ENCODE assay signal across 17 cellular contexts in the genomic region with DNA sequence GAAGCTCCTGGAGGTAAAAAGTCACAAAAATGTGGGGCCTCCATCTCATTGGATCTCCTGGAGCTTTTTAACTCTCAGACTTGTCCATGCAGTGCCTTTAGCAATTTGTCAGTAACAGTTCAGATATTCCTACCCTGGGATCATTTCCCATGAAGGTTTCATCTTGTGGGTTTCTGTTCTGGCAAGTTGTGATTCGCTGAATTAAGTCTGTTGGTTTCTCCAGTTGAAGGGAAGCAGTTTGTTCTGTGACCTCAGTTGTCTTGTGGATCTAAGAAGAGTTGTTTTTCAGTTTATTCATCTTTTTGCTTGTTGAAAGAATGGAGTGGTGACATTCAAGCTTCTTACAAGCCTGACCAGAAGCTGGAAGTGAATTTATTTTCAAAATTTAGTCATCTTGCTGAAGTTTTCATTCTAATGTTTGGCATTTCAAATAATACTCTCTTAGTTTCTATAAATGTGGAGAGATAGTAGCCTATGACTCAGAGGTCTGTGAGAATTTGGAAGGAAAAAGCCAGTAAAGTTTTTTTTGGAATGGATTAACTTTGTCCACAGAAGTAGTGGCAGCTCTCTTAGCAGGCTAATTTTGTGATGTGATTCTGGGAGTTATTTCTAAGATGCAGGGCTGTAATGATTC.
DNase-seq lines count a peak whose midpoint lies in the region; FAIRE-seq and TF ChIP-seq lines count a peak whose summit lies in the region.
"Had no signal": no experiment of that assay in that cellular context is flagged by ENCODE, and none has a peak within 500 bp of the region (broad histone marks: within the 10 kb centered on the region; RNA-seq: fewer than 3 reads in every experiment).

No MANE protein-coding gene starts in this region.

- TF ChIP-seq POLR2A in GM12891 (IDR thresholded peaks at IDR 0.05; ENCODE audit: low read depth, low read length) = no peak

- H3K27ac ChIP-seq in ascending aorta (peak overlapping the region; percentile 34 to 79), skeletal muscle tissue (ENCODE audit: low read depth, low read length) (peak overlapping the region; percentile 20)
- H3K27ac ChIP-seq: Peyer's patch had no signal

- FAIRE-seq in GM12891 (lab: Jason Lieb, UNC) = no peak

- H3K9me3 ChIP-seq in ascending aorta (peaks cover 0 to 7% of the 10 kb centered on the region in 2 donors), skeletal muscle tissue (ENCODE audit: control insufficient read depth in 3 of 3, low read length in 3 of 3) (peaks cover 0 to 3% (median 0%) of the 10 kb centered on the region in 3 donors)
- H3K9me3 ChIP-seq: Peyer's patch had no signal

- H3K4me1 ChIP-seq in ascending aorta (peaks cover 0 to 5% of the 10 kb centered on the region in 2 donors), skeletal muscle tissue (ENCODE audit: control insufficient read depth in 3 of 3, insufficient read depth in 3 of 3, low read length in 3 of 3) (no peaks in the 10 kb centered on the region)
- H3K4me1 ChIP-seq: Peyer's patch had no signal

- CTCF ChIA-PET in HEK293T (lab: Yijun Ruan, JAX) = no interaction called here

- H3K27me3 ChIP-seq in ascending aorta (no peaks in the 10 kb centered on the region), skeletal muscle tissue (ENCODE audit: control insufficient read depth in 3 of 3, insufficient read depth in 3 of 3, low read length in 3 of 3) (no peaks in the 10 kb centered on the region)
- H3K27me3 ChIP-seq: Peyer's patch had no signal

- POLR2A ChIA-PET in HEK293T (lab: Yijun Ruan, JAX) = no interaction called here

- intact Hi-C loops in ascending aorta (cut with DNase I) = no loop called here

- DNase-seq in ELR (ENCODE audit: low read depth) = peak; percentile 10
- no peak for DNase-seq in ascending aorta (ENCODE audit: low spot score in 2 of 2)
- DNase-seq in fibroblast of villous mesenchyme (ENCODE audit: low read depth) = peak; percentile 28
- DNase-seq in HEK293T (ENCODE audit: extremely low spot score) = no peak
- DNase-seq in GM12891 (ENCODE audit: insufficient read length, low spot score) = no peak
- DNase-seq in NCI-H187 treated with DMSO at 0.1 percent for 48 hours (lab: John Stamatoyannopoulos, UW) = no peak
- DNase-seq in NCI-H82 (lab: John Stamatoyannopoulos, UW) = no peak
- DNase-seq: activated CD4-positive, alpha-beta T cell treated with anti-CD3 and anti-CD28 coated beads for 1 hour; activated naive CD4-positive, alpha-beta T cell treated with Interleukin-2 at 50 U/mL for 16 hours; cerebellar nuclear complex; DMS79 treated with DMSO at 0.1 percent for 48 hours; NCI-H2029 treated with DMSO at 0.1 percent for 48 hours; NCI-H69; nucleus accumbens; Peyer's patch; T-helper 17 cell had no signal

- TF ChIP-seq CTCF in ascending aorta (IDR thresholded peaks at IDR 0.05) = no peak
- TF ChIP-seq CTCF in fibroblast of villous mesenchyme (IDR thresholded peaks at IDR 0.05; ENCODE audit: insufficient read depth, low read depth, low read length) = no peak

- no peaks in the 10 kb centered on the region for H3K36me3 ChIP-seq in ascending aorta
- no peaks in the 10 kb centered on the region for H3K36me3 ChIP-seq in skeletal muscle tissue (ENCODE audit: control insufficient read depth in 3 of 3, insufficient read depth in 3 of 3, low read length in 3 of 3)
- H3K36me3 ChIP-seq: Peyer's patch had no signal

- H3K9ac ChIP-seq in skeletal muscle tissue (ENCODE audit: low read depth in 1 of 3, low read length in 3 of 3) = no peak overlapping the region

- no peak overlapping the region for H3K4me3 ChIP-seq in ascending aorta
- no peak overlapping the region for H3K4me3 ChIP-seq in fibroblast of villous mesenchyme (ENCODE audit: low read depth, low read length)
- no peak overlapping the region for H3K4me3 ChIP-seq in skeletal muscle tissue (ENCODE audit: low read length in 3 of 3)
- H3K4me3 ChIP-seq: Peyer's patch had no signal

TF ChIP-seq in HEK293T, 16 proteins besides CTCF, POLR2A, EP300 and RAD21:
- TF ChIP-seq SP1 (IDR thresholded peaks at IDR 0.05) (no peak), FOXM1 (IDR thresholded peaks at IDR 0.05; ENCODE audit: borderline replicate concordance) (no peak), SUZ12 (IDR thresholded peaks at IDR 0.05) (no peak), BHLHE40 (IDR thresholded peaks at IDR 0.05; ENCODE audit: borderline replicate concordance) (no peak), NFRKB (IDR thresholded peaks at IDR 0.05) (no peak), HDGF (IDR thresholded peaks at IDR 0.05; ENCODE audit: borderline replicate concordance) (no peak), TARDBP (IDR thresholded peaks at IDR 0.05) (no peak), CTBP1 (IDR thresholded peaks at IDR 0.05; ENCODE audit: borderline replicate concordance) (no peak), LEF1 (IDR thresholded peaks at IDR 0.05; ENCODE audit: borderline replicate concordance) (no peak), L3MBTL2 (conservative IDR thresholded peaks at IDR 0.05) (no peak), ELF4 (IDR thresholded peaks at IDR 0.05) (no peak), FOXA1 (IDR thresholded peaks at IDR 0.05) (no peak), ZNF384 (IDR thresholded peaks at IDR 0.05) (no peak), FOXK2 (IDR thresholded peaks at IDR 0.05) (no peak), ARNT (IDR thresholded peaks at IDR 0.05) (no peak)
- TF ChIP-seq, protein P1, sequence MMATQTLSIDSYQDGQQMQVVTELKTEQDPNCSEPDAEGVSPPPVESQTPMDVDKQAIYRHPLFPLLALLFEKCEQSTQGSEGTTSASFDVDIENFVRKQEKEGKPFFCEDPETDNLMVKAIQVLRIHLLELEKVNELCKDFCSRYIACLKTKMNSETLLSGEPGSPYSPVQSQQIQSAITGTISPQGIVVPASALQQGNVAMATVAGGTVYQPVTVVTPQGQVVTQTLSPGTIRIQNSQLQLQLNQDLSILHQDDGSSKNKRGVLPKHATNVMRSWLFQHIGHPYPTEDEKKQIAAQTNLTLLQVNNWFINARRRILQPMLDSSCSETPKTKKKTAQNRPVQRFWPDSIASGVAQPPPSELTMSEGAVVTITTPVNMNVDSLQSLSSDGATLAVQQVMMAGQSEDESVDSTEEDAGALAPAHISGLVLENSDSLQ (IDR thresholded peaks at IDR 0.05) = no peak

TF ChIP-seq in GM12891, 5 proteins besides CTCF, POLR2A, EP300 and RAD21:
- TF ChIP-seq TAF1 (IDR thresholded peaks at IDR 0.05; ENCODE audit: low read depth, low read length) = no peak
- no peak for TF ChIP-seq SPI1 (IDR thresholded peaks at IDR 0.05; ENCODE audit: low read depth, low read length)
- no peak for TF ChIP-seq PAX5 (IDR thresholded peaks at IDR 0.05; ENCODE audit: insufficient read depth, low read length, severe bottlenecking)
- TF ChIP-seq POU2F2 (IDR thresholded peaks at IDR 0.05; ENCODE audit: low read depth, low read length) = no peak
- TF ChIP-seq POLR2AphosphoS5 (IDR thresholded peaks at IDR 0.05; ENCODE audit: low read depth, low read length) = no peak

Comparison
In these comparisons a context has a peak if more than half of its experiments do, and no peak if none do; other contexts are left out.
1. DNase-seq: peak in ELR (single experiment) and fibroblast of villous mesenchyme (single experiment); none in ascending aorta (0 of 2), HEK293T (single experiment), GM12891 (single experiment), NCI-H187 treated with DMSO at 0.1 percent for 48 hours (single experiment) and NCI-H82 (single experiment).